In the genomic region with DNA sequence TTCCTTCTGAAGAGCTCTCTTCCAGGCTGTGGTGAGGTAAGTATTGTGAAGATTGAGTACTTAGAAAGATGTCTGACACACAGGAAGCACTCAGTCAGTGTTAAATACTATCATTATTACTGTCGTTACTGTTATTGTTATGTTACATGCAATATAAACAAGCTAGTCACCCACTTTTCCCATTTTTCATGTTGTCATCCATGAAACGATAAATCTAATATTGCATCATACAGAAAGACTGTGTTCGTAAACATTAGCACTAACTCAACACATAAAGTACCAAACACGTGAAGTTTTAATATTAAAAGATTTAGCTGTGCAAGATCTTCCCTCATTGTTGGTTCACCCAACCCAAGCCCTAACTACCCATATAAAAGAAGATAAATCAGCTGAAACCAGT, we compare ENCODE assay signal across 24 cellular contexts.
"Had no signal": no experiment of that assay in that cellular context is flagged by ENCODE, and none has a peak within 500 bp of the region (broad histone marks: within the 10 kb centered on the region; RNA-seq: fewer than 3 reads in every experiment).

No MANE protein-coding gene starts in this region.

- ATAC-seq: mucosa of descending colon; naive thymus-derived CD4-positive, alpha-beta T cell; natural killer cell treated with Interleukin-12 subunit alpha and Interleukin-12 subunit beta and Interleukin-15 and Interleukin-18, amount 100 ng/mL, for 72 hours; pancreas; right cardiac atrium; stimulated activated effector memory CD8-positive, alpha-beta T cell treated with anti-CD3 and anti-CD28 coated beads, Interleukin-12 subunit alpha, Interleukin-12 subunit beta, amount 100 ng/mL, for 72 hours; upper lobe of right lung had no signal

- H3K9me3 ChIP-seq: left ventricle myocardium inferior, mucosa of descending colon, pancreas, prostate gland, sigmoid colon, suprapubic skin, thoracic aorta, tibial artery, upper lobe of right lung had no signal

- H3K36me3 ChIP-seq: left ventricle myocardium inferior, pancreas, prostate gland, sigmoid colon, spleen, suprapubic skin, thoracic aorta, tibial artery, upper lobe of right lung had no signal

- DNase-seq: islet precursor cell; left ventricle myocardium inferior; midbrain; mucosa of descending colon; naive thymus-derived CD4-positive, alpha-beta T cell; nucleus accumbens; pancreas; posterior cingulate gyrus; retina; right cardiac atrium; sigmoid colon; small intestine; spleen; stimulated activated CD4-positive, alpha-beta T cell treated with anti-CD3 and anti-CD28 coated beads, Interleukin-4, amount 100 ng/mL, for 24 hours; stimulated activated naive CD4-positive, alpha-beta T cell; tibial artery; trophoblast cell; upper lobe of right lung had no signal

- H3K27ac ChIP-seq: left ventricle myocardium inferior, pancreas, prostate gland, sigmoid colon, spleen, suprapubic skin, thoracic aorta, tibial artery, upper lobe of right lung had no signal

- FAIRE-seq: pancreas, small intestine, urothelium cell line had no signal

- H3K4me3 ChIP-seq: left ventricle myocardium inferior, mucosa of descending colon, pancreas, prostate gland, sigmoid colon, spleen, suprapubic skin, thoracic aorta, tibial artery, upper lobe of right lung had no signal

- H3K4me1 ChIP-seq: left ventricle myocardium inferior, pancreas, prostate gland, sigmoid colon, spleen, suprapubic skin, tibial artery, upper lobe of right lung had no signal

- H3K27me3 ChIP-seq: pancreas, sigmoid colon, spleen, suprapubic skin, tibial artery, upper lobe of right lung had no signal
